Comparison of ENCODE assay signal across 7 cellular contexts in the genomic region with DNA sequence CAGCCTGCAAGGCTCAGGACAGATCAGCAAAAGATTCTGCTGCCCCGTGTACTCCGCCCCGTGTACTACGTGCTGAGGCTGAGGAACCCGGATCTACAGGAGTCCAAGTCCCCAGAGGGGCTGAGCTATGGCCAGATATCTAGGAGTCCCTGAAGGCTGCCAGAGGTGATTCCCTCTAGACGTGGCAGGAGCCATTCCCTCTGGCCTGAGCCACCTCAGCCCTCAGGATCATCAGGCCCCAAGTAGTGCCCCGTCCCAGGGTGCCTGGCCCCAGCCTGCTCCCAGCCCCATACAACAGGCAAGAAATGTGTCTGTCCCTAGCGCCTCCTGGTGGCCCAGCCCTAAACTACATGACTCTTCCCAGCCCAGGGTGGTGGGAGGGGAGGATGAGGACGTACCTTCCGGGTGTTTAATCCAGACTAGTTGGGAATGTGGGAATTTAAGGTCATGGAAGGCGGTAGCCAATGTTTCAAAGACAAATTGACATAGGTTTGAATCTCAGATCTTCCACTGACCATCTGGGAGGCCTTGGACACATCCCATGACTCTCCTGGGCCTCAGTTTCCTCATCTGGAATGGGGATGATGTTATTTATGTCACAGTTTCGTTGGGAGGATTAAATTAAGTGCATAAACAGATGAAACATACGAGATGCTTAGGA. TPM values are rescaled to one million over a fixed set of nuclear protein-coding genes. Genes with fewer than 3 reads are reported as not detected.
DNase-seq lines count a peak whose midpoint lies in the region; ATAC-seq, FAIRE-seq and TF ChIP-seq lines count a peak whose summit lies in the region.

No MANE protein-coding gene starts in this region.

- H3K27ac Mint-ChIP-seq in activated T-cell treated with anti-CD3 and anti-CD28 coated beads, Interleukin-2, amount 50 U/mL, for 72 hours: no peak overlapping the region

- no peak for FAIRE-seq in RCC 7860 (lab: Jason Lieb, UNC)

- no peaks in the 10 kb centered on the region for H3K36me3 Mint-ChIP-seq in activated T-cell treated with anti-CD3 and anti-CD28 coated beads, Interleukin-2, amount 50 U/mL, for 72 hours (ENCODE audit: insufficient read depth in 2 of 2)

- H3K9me3 Mint-ChIP-seq in activated T-cell treated with anti-CD3 and anti-CD28 coated beads, Interleukin-2, amount 50 U/mL, for 72 hours: no peaks in the 10 kb centered on the region

- TF ChIP-seq CTCF in GM12875 (IDR thresholded peaks at IDR 0.05; ENCODE audit: borderline replicate concordance, insufficient read depth, low read depth, low read length) (peak; percentile 91), fibroblast of pulmonary artery (IDR thresholded peaks at IDR 0.05; ENCODE audit: low read length, missing control alignments) (peak; percentile 94)

- H3K4me3 Mint-ChIP-seq in activated T-cell treated with anti-CD3 and anti-CD28 coated beads, Interleukin-2, amount 50 U/mL, for 72 hours: no peak overlapping the region

- H3K27me3 Mint-ChIP-seq in activated T-cell treated with anti-CD3 and anti-CD28 coated beads, Interleukin-2, amount 50 U/mL, for 72 hours (ENCODE audit: low read depth): no peaks in the 10 kb centered on the region

- peak; percentile 94 for DNase-seq in HuH-7 (ENCODE audit: low spot score)
- peak; percentile 71 for DNase-seq in RCC 7860 (ENCODE audit: low spot score)
- DNase-seq in activated T-cell treated with anti-CD3 and anti-CD28 coated beads, Interleukin-2, amount 50 U/mL, for 72 hours: peak; percentile 83 to 89
- peak; percentile 88 for DNase-seq in fibroblast of pulmonary artery (ENCODE audit: low read depth)
- peak in 50 of 56 donors; percentile 4 to 83 (median 46) for DNase-seq in nucleus accumbens (lab: John Stamatoyannopoulos, UW)
- peak; percentile 70 for DNase-seq in stromal cell of bone marrow (ENCODE audit: low read depth)

- H3K4me1 Mint-ChIP-seq in activated T-cell treated with anti-CD3 and anti-CD28 coated beads, Interleukin-2, amount 50 U/mL, for 72 hours (ENCODE audit: low read depth): peaks cover 21% of the 10 kb centered on the region

- H3K4me3 ChIP-seq in GM12875 (ENCODE audit: low read depth, low read length) (no peak overlapping the region), fibroblast of pulmonary artery (replicated peaks; ENCODE audit: low read depth, low read length) (no peak overlapping the region)

- ATAC-seq in activated T-cell treated with anti-CD3 and anti-CD28 coated beads, Interleukin-2, amount 50 U/mL, for 72 hours (replicated peaks in 1 of 2): peak; percentile 87 to 88

RNA-seq across cellular contexts. Expression of a gene that starts 49.4 kb away (rescaled TPM):
- total RNA-seq in activated T-cell treated with anti-CD3 and anti-CD28 coated beads, Interleukin-2, amount 50 U/mL, for 72 hours: 100 to 1,000 TPM; 138 TPM
